Comparison of ENCODE assay signal across 7 cellular contexts in the genomic region with DNA sequence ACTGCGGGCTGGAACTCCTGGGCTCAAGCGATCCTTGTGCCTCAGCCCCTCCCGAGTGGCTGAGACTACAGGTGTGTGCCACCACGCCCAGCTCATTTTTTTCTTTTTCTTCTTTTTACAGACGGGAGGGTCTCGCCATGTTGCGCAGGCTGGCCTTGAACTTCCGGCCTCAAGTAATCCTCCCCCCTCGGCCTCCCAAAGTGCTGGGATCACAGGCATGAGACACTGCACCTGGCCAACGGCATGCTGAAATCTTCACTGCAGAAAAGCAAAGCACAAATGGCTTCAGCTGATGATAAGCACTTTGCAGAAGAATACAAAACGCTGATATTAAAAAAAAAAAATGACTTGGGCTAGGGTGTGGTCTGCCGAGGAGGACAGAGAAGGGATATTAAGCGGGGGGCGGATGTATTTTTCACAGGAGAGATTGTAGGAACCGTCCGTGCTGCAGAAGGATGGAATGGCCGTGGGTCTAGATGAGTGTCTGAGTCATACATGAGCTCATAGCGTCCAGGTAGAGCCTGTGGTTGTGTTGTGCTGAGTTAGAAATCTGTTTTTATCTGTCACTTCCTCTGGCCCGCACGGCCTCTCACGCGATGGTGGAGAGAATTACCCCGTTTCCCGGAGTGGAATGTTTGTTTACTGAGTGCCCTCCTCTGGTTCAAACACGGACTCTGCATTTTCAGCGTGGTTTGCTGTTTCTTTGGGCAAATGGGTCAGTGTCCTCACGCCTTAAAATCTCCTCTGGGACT. TPM values are rescaled to one million over a fixed set of nuclear protein-coding genes. Genes with fewer than 3 reads are reported as not detected.
DNase-seq lines count a peak whose midpoint lies in the region; ATAC-seq lines count a peak whose summit lies in the region.

No MANE protein-coding gene starts in this region.

- H3K9ac ChIP-seq in mesendoderm (ENCODE audit: low read length): no peak overlapping the region

- H3K27ac ChIP-seq in mesendoderm (ENCODE audit: low read depth, low read length): no peak overlapping the region

- no CpG with 5 or more reads among the region's 27 CpGs for WGBS in mesendoderm (ENCODE audit: extremely low coverage, insufficient coverage, low lambda C conversion rate)

- H3K27me3 ChIP-seq in mesendoderm (ENCODE audit: insufficient read depth, low read length, poor library complexity): no peaks in the 10 kb centered on the region

- no peak overlapping the region for H3K18ac ChIP-seq in mesendoderm (ENCODE audit: low read length)

- peak overlapping the region; percentile 11 to 90 for H3K27ac Mint-ChIP-seq in activated naive CD4-positive, alpha-beta T cell treated with anti-CD3 and anti-CD28 coated beads, Interleukin-2, amount 50 U/mL, for 72 hours

- peak; percentile 73 for ATAC-seq in GM18861 (IDR thresholded peaks at IDR 0.05; ENCODE audit: unreplicated experiment)
- peak; percentile 71 for ATAC-seq in HG02884 (IDR thresholded peaks at IDR 0.05; ENCODE audit: unreplicated experiment)
- ATAC-seq in activated naive CD4-positive, alpha-beta T cell treated with anti-CD3 and anti-CD28 coated beads, Interleukin-2, amount 50 U/mL, for 72 hours: peak; percentile 71 to 94
- no peak for ATAC-seq in HG02938 (IDR thresholded peaks at IDR 0.05; ENCODE audit: unreplicated experiment)

- no peaks in the 10 kb centered on the region for H3K36me3 Mint-ChIP-seq in activated naive CD4-positive, alpha-beta T cell treated with anti-CD3 and anti-CD28 coated beads, Interleukin-2, amount 50 U/mL, for 72 hours

- H2BK120ac ChIP-seq in mesendoderm (ENCODE audit: low read depth, low read length): no peak overlapping the region

- H2BK5ac ChIP-seq in mesendoderm (ENCODE audit: low read length): no peak overlapping the region

- no peak overlapping the region for H2AK5ac ChIP-seq in mesendoderm (ENCODE audit: low read length)

- H3K9me3 Mint-ChIP-seq in activated naive CD4-positive, alpha-beta T cell treated with anti-CD3 and anti-CD28 coated beads, Interleukin-2, amount 50 U/mL, for 72 hours: no peaks in the 10 kb centered on the region

- no peak overlapping the region for H4K5ac ChIP-seq in mesendoderm (ENCODE audit: low read length)

- no peak overlapping the region for H3K4ac ChIP-seq in mesendoderm (ENCODE audit: low read depth, low read length)

- H3K56ac ChIP-seq in mesendoderm (ENCODE audit: low read length): no peak overlapping the region

- H3K23ac ChIP-seq in mesendoderm (ENCODE audit: low read length): no peak overlapping the region

- H3K79me2 ChIP-seq in mesendoderm (ENCODE audit: control insufficient read depth, insufficient read depth, low read length): no peaks in the 10 kb centered on the region

- DNase-seq in RPMI8226 (peak; percentile 94), mesendoderm (no peak)
- peak in 1 of 2 donors; percentile 13 for DNase-seq in activated naive CD4-positive, alpha-beta T cell treated with anti-CD3 and anti-CD28 coated beads, Interleukin-2, amount 50 U/mL, for 72 hours (ENCODE audit: low spot score in 2 of 2)
- DNase-seq in stimulated activated CD4-positive, alpha-beta T cell treated with anti-CD3 and anti-CD28 coated beads, Interleukin-2, amount 100 ng/mL, for 48 hours: peak; percentile 40 to 52

- no peaks in the 10 kb centered on the region for H3K4me1 ChIP-seq in mesendoderm (ENCODE audit: control insufficient read depth, low read depth, low read length)

- no peaks in the 10 kb centered on the region for H3K36me3 ChIP-seq in mesendoderm (ENCODE audit: control insufficient read depth, insufficient read depth, low read length)

- H3K4me2 ChIP-seq in mesendoderm (ENCODE audit: low read length): no peak overlapping the region

- H3K79me1 ChIP-seq in mesendoderm (ENCODE audit: low read length): no peaks in the 10 kb centered on the region

- no peak overlapping the region for H4K8ac ChIP-seq in mesendoderm (ENCODE audit: low read depth, low read length)

- H2BK15ac ChIP-seq in mesendoderm (replicated peaks; ENCODE audit: low read depth): no peak overlapping the region

- no peak overlapping the region for H3K4me3 ChIP-seq in mesendoderm (ENCODE audit: low read length)

RNA-seq across cellular contexts. Expression of gene AKAP17A, which starts 8.5 kb away (rescaled TPM):
- total RNA-seq in activated naive CD4-positive, alpha-beta T cell treated with anti-CD3 and anti-CD28 coated beads, Interleukin-2, amount 50 U/mL, for 72 hours: 10 to 100 TPM; 48.6 to 70.1 TPM
- polyA plus RNA-seq in mesendoderm (2013, experiment 1 of 2): 23.8 TPM
- 23.8 TPM for polyA plus RNA-seq in mesendoderm (2013, experiment 2 of 2)

RNA-seq across cellular contexts. Expression of gene ASMT, which starts 32.0 kb away (rescaled TPM):
- total RNA-seq in activated naive CD4-positive, alpha-beta T cell treated with anti-CD3 and anti-CD28 coated beads, Interleukin-2, amount 50 U/mL, for 72 hours: 1 to 10 TPM in 1 of 2 donors, not detected in 1; 1.1 TPM
- 0.34 TPM for polyA plus RNA-seq in mesendoderm (2013, experiment 1 of 2)
- polyA plus RNA-seq in mesendoderm (2013, experiment 2 of 2): 0.36 TPM

RNA-seq across cellular contexts. Expression of gene P2RY8, which starts 45.9 kb away (rescaled TPM):
- total RNA-seq in activated naive CD4-positive, alpha-beta T cell treated with anti-CD3 and anti-CD28 coated beads, Interleukin-2, amount 50 U/mL, for 72 hours: 10 to 100 TPM; 18.9 TPM
- not detected for polyA plus RNA-seq in mesendoderm (2013, experiment 1 of 2)
- polyA plus RNA-seq in mesendoderm (2013, experiment 2 of 2): not detected
